8 cellular contexts compared by ENCODE assay signal in genomic region chr6:129766959-129767728, GRCh38. TPM values are rescaled to one million over a fixed set of nuclear protein-coding genes. Genes with fewer than 3 reads are reported as not detected.
A peak's percentile ranks its signal among the peaks of the same experiment; 100 is the strongest.
DNase-seq lines count a peak whose midpoint lies in the region; ATAC-seq and TF ChIP-seq lines count a peak whose summit lies in the region.

No MANE protein-coding gene starts in this region.

- H3K27ac ChIP-seq in subcutaneous abdominal adipose tissue (ENCODE audit: low read depth, low read length), result no peak overlapping the region

- peak overlapping the region; percentile 87 to 91 (median 90) for H3K4me3 Mint-ChIP-seq in nephron

- peaks cover 8 to 24% (median 18%) of the 10 kb centered on the region in 5 donors for H3K27me3 ChIP-seq in subcutaneous abdominal adipose tissue (ENCODE audit: control insufficient read depth in 5 of 5, insufficient read depth in 4 of 5, low read length in 5 of 5)

- ATAC-seq in HG03159 (IDR thresholded peaks at IDR 0.05; ENCODE audit: unreplicated experiment), result peak; percentile 89
- peak; percentile 52 for ATAC-seq in esophagus mucosa

- H3K9ac ChIP-seq in subcutaneous abdominal adipose tissue (ENCODE audit: low read length in 5 of 5), result peak overlapping the region in 1 of 5 donors; percentile 37

- peaks cover 27% of the 10 kb centered on the region for H3K27me3 Mint-ChIP-seq in nephron (ENCODE audit: low read depth)

- DNase-seq in SIG-M5 treated with dmso at 0.1 percent for 504 hours (lab: John Stamatoyannopoulos, UW; ENCODE audit: unreplicated experiment), result peak; percentile 54
- DNase-seq in SIG-M5 (lab: John Stamatoyannopoulos, UW), result no peak
- peak; percentile 74 for DNase-seq in NCI-H82 treated with DMSO at 0.1 percent for 48 hours (lab: John Stamatoyannopoulos, UW; ENCODE audit: unreplicated experiment)
- DNase-seq in activated T-cell treated with anti-CD3 and anti-CD28 coated beads for 24 hours (ENCODE audit: low read depth), result peak; percentile 61

- peaks cover 1% of the 10 kb centered on the region for H3K9me3 Mint-ChIP-seq in nephron

- H3K4me3 ChIP-seq in subcutaneous abdominal adipose tissue (ENCODE audit: low read depth in 1 of 5, low read length in 5 of 5), result peak overlapping the region; percentile 52 to 70 (median 59)

- no peaks in the 10 kb centered on the region for H3K9me3 ChIP-seq in subcutaneous abdominal adipose tissue (ENCODE audit: control insufficient read depth in 5 of 5, low read length in 5 of 5)

- no peak for TF ChIP-seq CTCF in nephron (IDR thresholded peaks at IDR 0.05; ENCODE audit: unreplicated experiment in 3 of 3)

- H3K4me1 ChIP-seq in subcutaneous abdominal adipose tissue (ENCODE audit: control insufficient read depth in 5 of 5, insufficient read depth in 5 of 5, low read length in 5 of 5), result peaks cover 0 to 11% (median 9%) of the 10 kb centered on the region in 5 donors

- no peaks in the 10 kb centered on the region for H3K36me3 Mint-ChIP-seq in nephron (ENCODE audit: low read depth)

- peak overlapping the region in 2 of 3 experiments; percentile 29 to 33 for H3K27ac Mint-ChIP-seq in nephron

- H3K36me3 ChIP-seq in subcutaneous abdominal adipose tissue (ENCODE audit: control insufficient read depth in 5 of 5, insufficient read depth in 5 of 5, low read length in 5 of 5), result no peaks in the 10 kb centered on the region

- H3K4me1 Mint-ChIP-seq in nephron, result peaks cover 18% of the 10 kb centered on the region

RNA-seq across cellular contexts. Expression of gene ARHGAP18, which starts 57.2 kb away (rescaled TPM):
- 5.3 TPM for total RNA-seq in esophagus mucosa
